16 cellular contexts compared by ENCODE assay signal in the genomic region with DNA sequence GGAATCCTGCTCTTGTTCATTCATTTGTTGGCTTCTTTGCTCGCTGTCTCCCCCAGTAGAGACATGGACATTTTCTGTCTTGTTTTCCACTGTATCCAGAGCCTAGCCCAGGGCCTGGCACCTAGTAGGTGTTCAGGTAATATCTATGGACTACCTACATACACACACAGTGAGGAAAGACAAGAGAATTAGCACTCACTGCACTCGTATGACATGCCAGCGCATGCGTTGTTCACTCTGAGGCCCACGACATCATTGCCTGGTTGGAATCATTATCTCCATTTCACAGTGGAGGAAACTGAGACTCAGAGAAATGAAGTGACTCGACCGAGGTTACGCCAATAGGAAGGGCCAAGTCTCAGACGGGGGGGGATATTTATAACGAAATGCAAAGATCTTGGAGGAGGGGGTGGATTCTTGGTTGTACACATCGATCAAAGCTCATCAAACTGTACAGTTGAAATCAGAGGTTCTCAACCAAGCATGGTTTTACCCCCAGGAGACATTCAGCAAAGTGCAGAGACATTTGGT.
A peak's percentile ranks its signal among the peaks of the same experiment; 100 is the strongest.
DNase-seq lines count a peak whose midpoint lies in the region; ATAC-seq, FAIRE-seq and TF ChIP-seq lines count a peak whose summit lies in the region.
"Had no signal": no experiment of that assay in that cellular context is flagged by ENCODE, and none has a peak within 500 bp of the region (broad histone marks: within the 10 kb centered on the region; RNA-seq: fewer than 3 reads in every experiment).

No MANE protein-coding gene starts in this region.

- H3K9me3 ChIP-seq in BLaER1 treated with 17β-estradiol and CSF1 and Interleukin-3, amounts not matched to agents 10 nM and 100 nM (replicated peaks in 1 of 11), result peaks cover 0 to 5% (median 0%) of the 10 kb centered on the region in 11 experiments; a peak in 1 of 22 replicates
- no peaks in the 10 kb centered on the region for H3K9me3 ChIP-seq in K562 (replicated peaks; ENCODE audit: control insufficient read depth, insufficient read depth, low read depth, low read length)
- no peaks in the 10 kb centered on the region for H3K9me3 ChIP-seq in mucosa of rectum (ENCODE audit: control insufficient read depth in 2 of 2, low read length in 2 of 2)
- H3K9me3 ChIP-seq: SJSA1 had no signal

- no peaks in the 10 kb centered on the region for H3K36me3 ChIP-seq in BLaER1 treated with 17β-estradiol and CSF1 and Interleukin-3, amounts not matched to agents 10 nM and 100 nM
- H3K36me3 ChIP-seq in K562 (ENCODE audit: control insufficient read depth, insufficient read depth, low read length), result no peaks in the 10 kb centered on the region
- no peaks in the 10 kb centered on the region for H3K36me3 ChIP-seq in mucosa of rectum (ENCODE audit: control insufficient read depth in 2 of 2, insufficient read depth in 2 of 2, low read length in 2 of 2)
- H3K36me3 ChIP-seq: SJSA1 had no signal

- no peaks in the 10 kb centered on the region for H3K36me3 Mint-ChIP-seq in stimulated activated effector memory CD8-positive, alpha-beta T cell treated with anti-CD3 and anti-CD28 coated beads, Interleukin-12 subunit alpha, Interleukin-12 subunit beta, amount 100 ng/mL, for 72 hours
- no peaks in the 10 kb centered on the region for H3K36me3 Mint-ChIP-seq in HFFc6 (ENCODE audit: low read depth)
- H3K36me3 Mint-ChIP-seq: CD8-positive, alpha-beta T cell had no signal

- in situ Hi-C loops in K562 (cut with MboI), result no loop called here

- BruUV-seq in K562 (replicated peaks; lab: Mats Ljungman, UMichigan), result no TSS peak

- H3K79me2 ChIP-seq in K562 (ENCODE audit: control insufficient read depth, insufficient read depth, low read length), result no peaks in the 10 kb centered on the region

- no peak for TF ChIP-seq POLR2A in K562 (conservative IDR thresholded peaks at IDR 0.05)

- H3K27me3 ChIP-seq in BLaER1 treated with 17β-estradiol and CSF1 and Interleukin-3, amounts not matched to agents 10 nM and 100 nM, result no peaks in the 10 kb centered on the region
- H3K27me3 ChIP-seq in K562 (ENCODE audit: control insufficient read depth in 2 of 2, insufficient read depth in 2 of 2, low read length in 2 of 2) (peaks cover 0 to 5% of the 10 kb centered on the region in 2 experiments; a peak in 1 of 5 replicates), mucosa of rectum (ENCODE audit: control insufficient read depth in 2 of 2, insufficient read depth in 2 of 2, low read length in 2 of 2) (no peaks in the 10 kb centered on the region)
- H3K27me3 ChIP-seq: SJSA1 had no signal

- peak overlapping the region in 10 of 11 experiments; percentile 9 to 84 (median 72); a peak in 18 of 22 replicates for H3K4me2 ChIP-seq in BLaER1 treated with 17β-estradiol and CSF1 and Interleukin-3, amounts not matched to agents 10 nM and 100 nM
- H3K4me2 ChIP-seq in K562 (ENCODE audit: insufficient read depth, low read length), result no peak overlapping the region

- POLR2A ChIA-PET in K562 (lab: Yijun Ruan, JAX), result interaction anchor here (0.9 kb wide), 1 partner anchor 13 kb away, joined by 3 read pairs; no protein-coding TSS in a partner anchor

- peak overlapping the region in 4 of 11 experiments; percentile 1 to 52 (median 32); a peak in 3 of 22 replicates for H3K9ac ChIP-seq in BLaER1 treated with 17β-estradiol and CSF1 and Interleukin-3, amounts not matched to agents 10 nM and 100 nM
- no peak overlapping the region for H3K9ac ChIP-seq in K562 (ENCODE audit: insufficient read depth in 1 of 2, low read depth in 2 of 2, low read length in 2 of 2)
- H3K9ac ChIP-seq in mucosa of rectum (ENCODE audit: low read depth in 1 of 2, low read length in 2 of 2), result peak overlapping the region in 1 of 2 donors; percentile 62

- no peak for TF ChIP-seq EP300 in K562 (IDR thresholded peaks at IDR 0.05; ENCODE audit: low read length)

- intact Hi-C loops in K562 (cut with micrococcal nuclease), result no loop called here

- H3K4me1 Mint-ChIP-seq in stimulated activated effector memory CD8-positive, alpha-beta T cell treated with anti-CD3 and anti-CD28 coated beads, Interleukin-12 subunit alpha, Interleukin-12 subunit beta, amount 100 ng/mL, for 72 hours, result peaks cover 36% of the 10 kb centered on the region
- H3K4me1 Mint-ChIP-seq in HFFc6 (ENCODE audit: low read depth), result peaks cover 28% of the 10 kb centered on the region
- H3K4me1 Mint-ChIP-seq: B cell had no signal

- H3K4me1 ChIP-seq in BLaER1 treated with 17β-estradiol and CSF1 and Interleukin-3, amounts not matched to agents 10 nM and 100 nM, result peaks cover 26 to 71% (median 63%) of the 10 kb centered on the region in 10 experiments
- H3K4me1 ChIP-seq in K562 (replicated peaks in 1 of 2; ENCODE audit: control insufficient read depth in 2 of 2, insufficient read depth in 2 of 2, low read length in 2 of 2), result peaks cover 7 to 8% of the 10 kb centered on the region in 2 experiments
- peaks cover 29 to 48% of the 10 kb centered on the region in 2 donors for H3K4me1 ChIP-seq in mucosa of rectum (ENCODE audit: control insufficient read depth in 2 of 2, insufficient read depth in 2 of 2, low read length in 2 of 2)

- FAIRE-seq in K562 (lab: Jason Lieb, UNC), result no peak
- FAIRE-seq: G401.6 had no signal

- H4K20me1 ChIP-seq in BLaER1 treated with 17β-estradiol and CSF1 and Interleukin-3, amounts not matched to agents 10 nM and 100 nM, result no peaks in the 10 kb centered on the region
- no peaks in the 10 kb centered on the region for H4K20me1 ChIP-seq in K562 (replicated peaks; ENCODE audit: control insufficient read depth, insufficient read depth, low read length)

- no peak overlapping the region for H3K4me3 Mint-ChIP-seq in stimulated activated effector memory CD8-positive, alpha-beta T cell treated with anti-CD3 and anti-CD28 coated beads, Interleukin-12 subunit alpha, Interleukin-12 subunit beta, amount 100 ng/mL, for 72 hours
- H3K4me3 Mint-ChIP-seq in HFFc6, result no peak overlapping the region
- H3K4me3 Mint-ChIP-seq: B cell; CD8-positive, alpha-beta T cell; H9 had no signal

- no peak for TF ChIP-seq RAD21 in K562 (CRISPR knock-in tag; conservative IDR thresholded peaks at IDR 0.05 in 1 of 2, IDR thresholded peaks at IDR 0.05 in 1 of 2)

- peak overlapping the region; percentile 50; the same call in 1 of the 2 replicates for H2AFZ ChIP-seq in K562 (ENCODE audit: low read depth, low read length)

- H3K27ac Mint-ChIP-seq in stimulated activated effector memory CD8-positive, alpha-beta T cell treated with anti-CD3 and anti-CD28 coated beads, Interleukin-12 subunit alpha, Interleukin-12 subunit beta, amount 100 ng/mL, for 72 hours, result peak overlapping the region; percentile 8
- no peak overlapping the region for H3K27ac Mint-ChIP-seq in HFFc6
- H3K27ac Mint-ChIP-seq: B cell; CD8-positive, alpha-beta T cell; H9 had no signal

- no peak for DNase-seq in K562 (ENCODE audit: extremely low read depth in 1 of 4, low spot score in 3 of 4)
- no peak for DNase-seq in stimulated activated effector memory CD8-positive, alpha-beta T cell treated with anti-CD3 and anti-CD28 coated beads, Interleukin-12 subunit alpha, Interleukin-12 subunit beta, amount 100 ng/mL, for 72 hours (ENCODE audit: low spot score in 2 of 2)
- DNase-seq in hippocampal formation (lab: John Stamatoyannopoulos, UW), result no peak
- no peak for DNase-seq in HFFc6
- no peak for DNase-seq in cerebellum (ENCODE audit: low spot score)
- DNase-seq: CD8-positive, alpha-beta T cell; DND-41; H9; NCI-H187 treated with DMSO at 0.1 percent for 48 hours; NCI-H446 treated with DMSO at 0.1 percent for 48 hours; NK-92 treated with Interleukin-12 subunit alpha and Interleukin-12 subunit beta, amount 100 ng/mL, for 24 hours had no signal

- TF ChIP-seq CTCF in K562 (IDR thresholded peaks at IDR 0.05 in 2 of 3, conservative IDR thresholded peaks at IDR 0.05 in 1 of 3; ENCODE audit: insufficient read depth in 2 of 3, low read depth in 1 of 3, low read length in 3 of 3), result no peak
- no peak for TF ChIP-seq CTCF in HFFc6 (IDR thresholded peaks at IDR 0.05)

- no peak for ATAC-seq in K562
- ATAC-seq in stimulated activated effector memory CD8-positive, alpha-beta T cell treated with anti-CD3 and anti-CD28 coated beads, Interleukin-12 subunit alpha, Interleukin-12 subunit beta, amount 100 ng/mL, for 72 hours, result no peak
- ATAC-seq: CD8-positive, alpha-beta T cell had no signal

- no peaks in the 10 kb centered on the region for H3K9me3 Mint-ChIP-seq in stimulated activated effector memory CD8-positive, alpha-beta T cell treated with anti-CD3 and anti-CD28 coated beads, Interleukin-12 subunit alpha, Interleukin-12 subunit beta, amount 100 ng/mL, for 72 hours
- H3K9me3 Mint-ChIP-seq in HFFc6, result no peaks in the 10 kb centered on the region
- H3K9me3 Mint-ChIP-seq: CD8-positive, alpha-beta T cell; H9 had no signal

- peaks cover 5% of the 10 kb centered on the region; the same call in 1 of the 2 replicates for H3K27me3 Mint-ChIP-seq in HFFc6 (ENCODE audit: insufficient read depth)

- CTCF ChIA-PET in K562 (lab: Yijun Ruan, JAX; ENCODE audit: low intra/inter-chr PET ratio), result no interaction called here

- H3K27ac ChIP-seq in BLaER1 treated with 17β-estradiol and CSF1 and Interleukin-3, amounts not matched to agents 10 nM and 100 nM, result peak overlapping the region in 5 of 11 experiments; percentile 13 to 82 (median 76); a peak in 6 of 22 replicates
- H3K27ac ChIP-seq in K562 (ENCODE audit: extremely low read depth, low read depth, low read length), result no peak overlapping the region
- peak overlapping the region; percentile 72 to 82 for H3K27ac ChIP-seq in mucosa of rectum (ENCODE audit: low read depth in 2 of 2, low read length in 2 of 2)
- H3K27ac ChIP-seq: SJSA1 had no signal

- no peaks in the 10 kb centered on the region for H3K9me1 ChIP-seq in K562 (ENCODE audit: control insufficient read depth, insufficient read depth, low read length)

- 49% methylated on average over 10 of the region's 11 CpGs for WGBS in K562 (ENCODE audit: insufficient coverage, low coverage, missing lambda C conversion rate)

- no peak overlapping the region for H3K4me3 ChIP-seq in BLaER1 treated with 17β-estradiol and CSF1 and Interleukin-3, amounts not matched to agents 10 nM and 100 nM
- H3K4me3 ChIP-seq in K562, result no peak overlapping the region
- H3K4me3 ChIP-seq in mucosa of rectum (ENCODE audit: low read length in 2 of 2), result no peak overlapping the region
- H3K4me3 ChIP-seq: SJSA1 had no signal

TF ChIP-seq in K562, 482 proteins besides CTCF, POLR2A, EP300 and RAD21 (continues in another document):
- TF ChIP-seq TARDBP (IDR thresholded peaks at IDR 0.05) (no peak), ASH1L (IDR thresholded peaks at IDR 0.05; ENCODE audit: borderline replicate concordance, low read depth, partially characterized antibody) (no peak), ZKSCAN1 (IDR thresholded peaks at IDR 0.05; ENCODE audit: low read depth, low read length) (peak; percentile 80; the same call in 1 of the 2 replicates)
